9 cellular contexts compared by ENCODE assay signal in the genomic region with DNA sequence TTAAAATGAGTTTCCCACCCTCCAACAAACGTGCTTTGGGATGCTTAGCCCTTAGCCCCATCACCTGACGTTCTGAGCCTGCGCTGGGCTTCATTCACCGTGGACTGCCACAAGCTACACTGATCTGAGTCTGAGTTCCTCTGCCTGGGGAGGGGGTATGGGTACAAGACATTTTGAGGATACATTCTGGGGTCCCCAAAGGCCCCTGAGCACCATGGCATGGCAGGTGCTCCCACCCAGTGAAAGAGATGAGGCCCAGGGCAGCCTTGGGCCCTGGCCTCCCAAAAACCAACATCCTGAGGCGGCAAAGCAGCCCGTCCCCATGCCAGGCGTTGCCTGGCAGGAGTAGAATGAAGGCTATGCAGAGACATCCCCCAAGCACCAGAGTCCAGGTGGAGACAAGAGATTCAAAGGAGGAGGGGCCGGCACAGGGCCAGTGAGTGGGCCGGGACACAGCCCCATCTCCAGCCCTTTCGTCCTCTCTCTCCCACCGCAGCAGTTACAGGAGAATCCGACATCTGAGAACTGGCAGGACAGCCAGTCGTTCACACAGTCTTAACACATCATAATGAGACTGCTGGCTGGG.
DNase-seq lines count a peak whose midpoint lies in the region; ATAC-seq and TF ChIP-seq lines count a peak whose summit lies in the region.
"Had no signal": no experiment of that assay in that cellular context is flagged by ENCODE, and none has a peak within 500 bp of the region (broad histone marks: within the 10 kb centered on the region; RNA-seq: fewer than 3 reads in every experiment).

No MANE protein-coding gene starts in this region.

- peak overlapping the region; percentile 70 for H3K27ac Mint-ChIP-seq in stimulated activated effector memory CD8-positive, alpha-beta T cell treated with anti-CD3 and anti-CD28 coated beads, Interleukin-12 subunit alpha, Interleukin-12 subunit beta, amount 100 ng/mL, for 72 hours

- DNase-seq in HCT116 (ENCODE audit: low read depth, low spot score) (no peak), left lung (no peak), MM.1S (no peak), posterior cingulate gyrus (no peak), T-helper 9 cell (no peak), NCI-H1105 treated with DMSO at 0.1 percent for 48 hours (lab: John Stamatoyannopoulos, UW) (no peak)
- DNase-seq in stimulated activated effector memory CD8-positive, alpha-beta T cell treated with anti-CD3 and anti-CD28 coated beads, Interleukin-12 subunit alpha, Interleukin-12 subunit beta, amount 100 ng/mL, for 72 hours (ENCODE audit: low spot score in 2 of 2) = no peak
- DNase-seq: central memory CD4-positive, alpha-beta T cell had no signal

- H3K36me3 Mint-ChIP-seq in stimulated activated effector memory CD8-positive, alpha-beta T cell treated with anti-CD3 and anti-CD28 coated beads, Interleukin-12 subunit alpha, Interleukin-12 subunit beta, amount 100 ng/mL, for 72 hours = peaks cover 41% of the 10 kb centered on the region

- no TSS peak for BruUV-seq in HCT116 (replicated peaks; lab: Mats Ljungman, UMichigan)

- intact Hi-C loops in HCT116 (cut with micrococcal nuclease) = no loop called here
- intact Hi-C loops in left lung (cut with DNase I) = no loop called here
- intact Hi-C loops in posterior cingulate gyrus (cut with DNase I) = loop anchor here (10.0 kb wide), 1 partner anchor 66 kb away; no protein-coding TSS in a partner anchor

- ATAC-seq in HCT116 (no peak), left lung (no peak)
- no peak for ATAC-seq in stimulated activated effector memory CD8-positive, alpha-beta T cell treated with anti-CD3 and anti-CD28 coated beads, Interleukin-12 subunit alpha, Interleukin-12 subunit beta, amount 100 ng/mL, for 72 hours

- H3K27ac ChIP-seq in HCT116 (ENCODE audit: low read depth, low read length) (peak overlapping the region; percentile 65), angular gyrus (ENCODE audit: low read depth, low read length) (peak overlapping the region; percentile 97), left lung (peak overlapping the region; percentile 73 to 85), MM.1S (ENCODE audit: low read length) (no peak overlapping the region)

- no peaks in the 10 kb centered on the region for H3K36me3 ChIP-seq in HCT116 (ENCODE audit: control insufficient read depth in 1 of 2, insufficient read depth in 2 of 2, low read length in 2 of 2)
- peaks cover 0 to 27% of the 10 kb centered on the region in 2 donors for H3K36me3 ChIP-seq in left lung
- H3K36me3 ChIP-seq in MM.1S (replicated peaks; ENCODE audit: insufficient read depth, low read length) = no peaks in the 10 kb centered on the region

- H3F3A ChIP-seq in MM.1S (ENCODE audit: insufficient read depth, low read length) = no peaks in the 10 kb centered on the region

- H3K4me3 Mint-ChIP-seq in stimulated activated effector memory CD8-positive, alpha-beta T cell treated with anti-CD3 and anti-CD28 coated beads, Interleukin-12 subunit alpha, Interleukin-12 subunit beta, amount 100 ng/mL, for 72 hours = no peak overlapping the region

- RAD21 ChIA-PET in HCT116 (lab: Charles Lee; ENCODE audit: low non-redundant PET in 1 of 2, low total read pairs in 2 of 2, uncharacterized antibody in 2 of 2, unreplicated experiment in 2 of 2) = interaction anchor here in 1 of 2 experiments (1.1 kb wide), 1 partner anchor 22 kb away, joined by 3 read pairs; no protein-coding TSS in a partner anchor

- CTCF ChIA-PET in HCT116 (lab: Charles Lee) = no interaction called here

- H3K4me2 ChIP-seq in HCT116 (ENCODE audit: low read length) (peak overlapping the region; percentile 88), MM.1S (ENCODE audit: low read depth, low read length) (no peak overlapping the region)

- H3K9me3 Mint-ChIP-seq in stimulated activated effector memory CD8-positive, alpha-beta T cell treated with anti-CD3 and anti-CD28 coated beads, Interleukin-12 subunit alpha, Interleukin-12 subunit beta, amount 100 ng/mL, for 72 hours = no peaks in the 10 kb centered on the region

- POLR2A ChIA-PET in HCT116 (lab: Charles Lee) = no interaction called here

- TF ChIP-seq CTCF in HCT116 (IDR thresholded peaks at IDR 0.05 in 2 of 3, conservative IDR thresholded peaks at IDR 0.05 in 1 of 3; ENCODE audit: borderline replicate concordance in 1 of 3, insufficient read depth in 1 of 3, low read depth in 2 of 3, low read length in 2 of 3) (no peak), left lung (IDR thresholded peaks at IDR 0.05) (no peak), MM.1S (IDR thresholded peaks at IDR 0.05; ENCODE audit: low read length) (no peak)

- H2AFZ ChIP-seq in HCT116 (ENCODE audit: low read depth, low read length, poor library complexity, severe bottlenecking) = no peak overlapping the region
- H2AFZ ChIP-seq in MM.1S (ENCODE audit: low read length) = no peak overlapping the region

- no peak for TF ChIP-seq RAD21 in HCT116 (IDR thresholded peaks at IDR 0.05; ENCODE audit: low read depth)

- no peak for TF ChIP-seq POLR2A in HCT116 (IDR thresholded peaks at IDR 0.05; ENCODE audit: borderline replicate concordance, extremely low read depth, insufficient read depth, insufficient read length)

- H3K27me3 ChIP-seq in HCT116 (ENCODE audit: insufficient read depth, low read length) (no peaks in the 10 kb centered on the region), left lung (no peaks in the 10 kb centered on the region), MM.1S (replicated peaks; ENCODE audit: insufficient read depth, low read length) (no peaks in the 10 kb centered on the region)

- H3K79me2 ChIP-seq in HCT116 (ENCODE audit: insufficient read depth, low read length) = no peaks in the 10 kb centered on the region; the same call in 1 of the 2 replicates
- H3K79me2 ChIP-seq in MM.1S (ENCODE audit: low read length) = peaks cover 38% of the 10 kb centered on the region; the same call in 1 of the 2 replicates

- H3K4me1 Mint-ChIP-seq in stimulated activated effector memory CD8-positive, alpha-beta T cell treated with anti-CD3 and anti-CD28 coated beads, Interleukin-12 subunit alpha, Interleukin-12 subunit beta, amount 100 ng/mL, for 72 hours = peaks cover 34% of the 10 kb centered on the region

- H3K4me3 ChIP-seq in HCT116 (replicated peaks in 1 of 2; ENCODE audit: low read depth in 1 of 2, low read length in 2 of 2) = peak overlapping the region; percentile 15 to 52
- no peak overlapping the region for H3K4me3 ChIP-seq in left lung
- no peak overlapping the region for H3K4me3 ChIP-seq in MM.1S (ENCODE audit: low read length)

- H3K9me2 ChIP-seq in HCT116 (ENCODE audit: insufficient read depth) = no peaks in the 10 kb centered on the region
- no peaks in the 10 kb centered on the region for H3K9me2 ChIP-seq in MM.1S (replicated peaks; ENCODE audit: insufficient read depth, low read length)

- H3K4me1 ChIP-seq in HCT116 (ENCODE audit: control insufficient read depth in 1 of 2, insufficient read depth in 2 of 2, low read length in 2 of 2) (peaks cover 30 to 47% of the 10 kb centered on the region in 2 experiments), left lung (peaks cover 0 to 29% of the 10 kb centered on the region in 2 donors), MM.1S (ENCODE audit: low read length) (no peaks in the 10 kb centered on the region)

- H3K9me3 ChIP-seq in HCT116 (ENCODE audit: control insufficient read depth in 1 of 2, insufficient read depth in 1 of 2, low read depth in 1 of 2, low read length in 2 of 2) = no peaks in the 10 kb centered on the region
- H3K9me3 ChIP-seq in left lung = no peaks in the 10 kb centered on the region
- H3K9me3 ChIP-seq in MM.1S (replicated peaks; ENCODE audit: insufficient read depth, low read length) = no peaks in the 10 kb centered on the region

- H4K20me1 ChIP-seq in HCT116 (ENCODE audit: insufficient read depth) (no peaks in the 10 kb centered on the region), MM.1S (ENCODE audit: insufficient read depth, low read length) (0 out of 2 replicates have a peak, but pooled peaks cover 4% of the 10 kb centered on the region)

- H3K9ac ChIP-seq in HCT116 (ENCODE audit: low read length) (peak overlapping the region; percentile 63), MM.1S (ENCODE audit: low read length) (no peak overlapping the region)

TF ChIP-seq in HCT116, 20 proteins besides CTCF, POLR2A, EP300 and RAD21:
- no peak for TF ChIP-seq ATF3 (IDR thresholded peaks at IDR 0.05)
- TF ChIP-seq JUND (IDR thresholded peaks at IDR 0.05) = no peak
- TF ChIP-seq CBX3 (IDR thresholded peaks at IDR 0.05; ENCODE audit: low read depth) = no peak
- no peak for TF ChIP-seq EZH2phosphoT487 (IDR thresholded peaks at IDR 0.05; ENCODE audit: borderline replicate concordance)
- no peak for TF ChIP-seq SRF (IDR thresholded peaks at IDR 0.05; ENCODE audit: low read depth)
- no peak for TF ChIP-seq SIN3A (IDR thresholded peaks at IDR 0.05; ENCODE audit: low read depth)
- TF ChIP-seq YY1 (IDR thresholded peaks at IDR 0.05; ENCODE audit: extremely low read depth, insufficient replicate concordance, low read depth, low read length) = no peak
- no peak for TF ChIP-seq EGR1 (IDR thresholded peaks at IDR 0.05; ENCODE audit: low read depth)
- TF ChIP-seq TCF7L2 (IDR thresholded peaks at IDR 0.05; ENCODE audit: borderline replicate concordance, extremely low read depth, insufficient read depth, insufficient read length) = no peak
- TF ChIP-seq EZH2 (IDR thresholded peaks at IDR 0.05) = no peak

Comparison
In these comparisons a context has a peak if more than half of its experiments do, and no peak if none do; other contexts are left out.
1. H3K4me3 ChIP-seq: peak in HCT116 (2 of 2); none in left lung (0 of 2) and MM.1S (single experiment).